In the genomic region with DNA sequence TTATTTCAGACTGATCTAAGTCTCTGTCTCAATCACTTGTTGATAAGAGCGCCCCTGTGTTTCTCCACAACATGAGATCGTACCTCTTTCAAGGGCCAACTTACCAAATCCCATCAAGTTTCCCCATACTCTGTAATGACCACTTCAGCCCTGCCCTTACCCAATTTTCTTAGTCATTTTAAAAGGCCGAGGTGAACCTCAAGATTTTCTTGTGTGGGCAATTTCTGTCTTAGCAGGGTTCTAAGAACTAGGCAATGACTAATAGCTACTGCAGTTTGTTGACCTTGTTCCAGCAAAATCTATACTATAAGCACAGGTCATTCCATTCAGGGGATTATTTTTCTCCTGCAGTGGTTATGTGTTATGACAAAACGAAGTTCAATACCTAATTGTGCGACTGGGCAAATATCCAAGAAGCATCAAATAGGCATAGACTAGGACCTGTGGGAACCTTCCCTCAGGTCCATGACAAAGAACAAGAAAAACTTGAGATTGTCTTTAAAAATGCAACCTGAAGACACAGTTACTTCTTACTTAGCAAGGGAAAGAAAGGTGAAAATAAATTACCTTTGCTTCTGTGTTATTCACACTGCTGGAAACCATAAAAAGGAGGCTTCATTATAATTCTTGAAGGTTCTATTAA, we compare ENCODE assay signal across 12 cellular contexts. TPM values are rescaled to one million over a fixed set of nuclear protein-coding genes. Genes with fewer than 3 reads are reported as not detected.
DNase-seq lines count a peak whose midpoint lies in the region; ATAC-seq and TF ChIP-seq lines count a peak whose summit lies in the region.
"Had no signal": no experiment of that assay in that cellular context is flagged by ENCODE, and none has a peak within 500 bp of the region (broad histone marks: within the 10 kb centered on the region; RNA-seq: fewer than 3 reads in every experiment).

No MANE protein-coding gene starts in this region.

- peaks cover 2% of the 10 kb centered on the region for H3K36me3 Mint-ChIP-seq in activated CD4-positive, alpha-beta T cell treated with anti-CD3 and anti-CD28 coated beads for 36 hours (ENCODE audit: low read depth)
- peaks cover 31% of the 10 kb centered on the region for H3K36me3 Mint-ChIP-seq in activated naive CD8-positive, alpha-beta T cell treated with anti-CD3 and anti-CD28 coated beads, Interleukin-2, amount 10 ng/mL, durations not matched to agents 7 days and 5 days

- TF ChIP-seq CTCF in retinal pigment epithelial cell (conservative IDR thresholded peaks at IDR 0.05; ENCODE audit: low read depth, low read length) = no peak

- H3K4me1 Mint-ChIP-seq in activated CD4-positive, alpha-beta T cell treated with anti-CD3 and anti-CD28 coated beads for 36 hours = peaks cover 19% of the 10 kb centered on the region
- peaks cover 21% of the 10 kb centered on the region for H3K4me1 Mint-ChIP-seq in activated naive CD8-positive, alpha-beta T cell treated with anti-CD3 and anti-CD28 coated beads, Interleukin-2, amount 10 ng/mL, durations not matched to agents 7 days and 5 days
- H3K4me1 Mint-ChIP-seq: neural crest cell had no signal

- no peak overlapping the region for H3K27ac Mint-ChIP-seq in activated CD4-positive, alpha-beta T cell treated with anti-CD3 and anti-CD28 coated beads for 36 hours
- H3K27ac Mint-ChIP-seq in activated naive CD8-positive, alpha-beta T cell treated with anti-CD3 and anti-CD28 coated beads, Interleukin-2, amount 10 ng/mL, durations not matched to agents 7 days and 5 days = peak overlapping the region; percentile 69
- H3K27ac Mint-ChIP-seq: dendritic cell treated with granulocyte-macrophage colony-stimulating factor and Interleukin-4, amounts not matched to agents 40 ng/mL and 50 ng/mL, for 4 days had no signal

- intact Hi-C loops in activated CD4-positive, alpha-beta T cell treated with anti-CD3 and anti-CD28 coated beads for 36 hours (cut with DNase I, micrococcal nuclease) = loop anchor here (1.0 to 2.0 kb wide), 8 partner anchors 48 to 288 kb away; a partner anchor contains a TSS
- intact Hi-C loops in left colon (cut with DNase I, micrococcal nuclease) = no loop called here

- peak; percentile 26 for DNase-seq in activated CD4-positive, alpha-beta T cell treated with anti-CD3 and anti-CD28 coated beads for 36 hours
- no peak for DNase-seq in activated CD4-positive, alpha-beta T cell treated with anti-CD3 and anti-CD28 coated beads, Interleukin-2, amount 50 U/mL, for 1 hour
- DNase-seq in activated naive CD8-positive, alpha-beta T cell treated with anti-CD3 and anti-CD28 coated beads, Interleukin-2, amount 10 ng/mL, durations not matched to agents 7 days and 5 days = no peak
- DNase-seq in retinal pigment epithelial cell (ENCODE audit: low read depth) = peak; percentile 71
- DNase-seq in HUDEP-2 (lab: John Stamatoyannopoulos, UW; ENCODE audit: unreplicated experiment in 76 of 76) = no peak
- no peak for DNase-seq in left colon

- no peak overlapping the region for H3K4me3 ChIP-seq in retinal pigment epithelial cell (ENCODE audit: low read length)
- H3K4me3 ChIP-seq: SK-N-MC had no signal

- H3K4me3 Mint-ChIP-seq in activated CD4-positive, alpha-beta T cell treated with anti-CD3 and anti-CD28 coated beads for 36 hours = no peak overlapping the region
- H3K4me3 Mint-ChIP-seq in activated naive CD8-positive, alpha-beta T cell treated with anti-CD3 and anti-CD28 coated beads, Interleukin-2, amount 10 ng/mL, durations not matched to agents 7 days and 5 days = peak overlapping the region; percentile 74
- H3K4me3 Mint-ChIP-seq: dendritic cell treated with granulocyte-macrophage colony-stimulating factor and Interleukin-4, amounts not matched to agents 40 ng/mL and 50 ng/mL, for 4 days; neural crest cell had no signal

- POLR2A ChIA-PET in activated CD4-positive, alpha-beta T cell treated with anti-CD3 and anti-CD28 coated beads for 36 hours (lab: Charles Lee) = no interaction called here
- POLR2A ChIA-PET in activated naive CD8-positive, alpha-beta T cell treated with anti-CD3 and anti-CD28 coated beads, Interleukin-2, amount 10 ng/mL, durations not matched to agents 7 days and 5 days (lab: Charles Lee) = no interaction called here

- CTCF ChIA-PET in activated CD4-positive, alpha-beta T cell treated with anti-CD3 and anti-CD28 coated beads for 36 hours (lab: Charles Lee) = interaction anchor here (1.3 kb wide), 1 partner anchor 132 kb away, joined by 3 read pairs; no protein-coding TSS in a partner anchor

- no peaks in the 10 kb centered on the region for H3K27me3 Mint-ChIP-seq in activated CD4-positive, alpha-beta T cell treated with anti-CD3 and anti-CD28 coated beads for 36 hours
- H3K27me3 Mint-ChIP-seq in activated naive CD8-positive, alpha-beta T cell treated with anti-CD3 and anti-CD28 coated beads, Interleukin-2, amount 10 ng/mL, durations not matched to agents 7 days and 5 days = peaks cover 1% of the 10 kb centered on the region
- H3K27me3 Mint-ChIP-seq: dendritic cell treated with granulocyte-macrophage colony-stimulating factor and Interleukin-4, amounts not matched to agents 40 ng/mL and 50 ng/mL, for 4 days had no signal

- peak; percentile 88 for ATAC-seq in activated CD4-positive, alpha-beta T cell treated with anti-CD3 and anti-CD28 coated beads for 36 hours
- ATAC-seq in HG03378 (IDR thresholded peaks at IDR 0.05; ENCODE audit: unreplicated experiment) (peak; percentile 55), GM21528 (IDR thresholded peaks at IDR 0.05; ENCODE audit: low FRiP score, unreplicated experiment) (no peak), left colon (no peak)
- peak; percentile 72 for ATAC-seq in activated naive CD8-positive, alpha-beta T cell treated with anti-CD3 and anti-CD28 coated beads, Interleukin-2, amount 10 ng/mL, durations not matched to agents 7 days and 5 days (ENCODE audit: low read depth)
- ATAC-seq: HCT116 had no signal

- H3K9me3 Mint-ChIP-seq in activated CD4-positive, alpha-beta T cell treated with anti-CD3 and anti-CD28 coated beads for 36 hours (ENCODE audit: low read depth) = peaks cover 17% of the 10 kb centered on the region
- H3K9me3 Mint-ChIP-seq in activated naive CD8-positive, alpha-beta T cell treated with anti-CD3 and anti-CD28 coated beads, Interleukin-2, amount 10 ng/mL, durations not matched to agents 7 days and 5 days = peaks cover 23% of the 10 kb centered on the region

RNA-seq across cellular contexts. Expression of a gene that starts 53.2 kb away (rescaled TPM):
- total RNA-seq in activated CD4-positive, alpha-beta T cell treated with anti-CD3 and anti-CD28 coated beads for 36 hours = 10 to 100 TPM; 49.0 to 56.2 TPM
- 10 to 100 TPM; 45.8 to 48.7 TPM for total RNA-seq in activated naive CD8-positive, alpha-beta T cell treated with anti-CD3 and anti-CD28 coated beads, Interleukin-2, amount 10 ng/mL, durations not matched to agents 7 days and 5 days
- total RNA-seq in left colon = 10 to 100 TPM; 53.1 to 61.8 TPM

Comparison
In these comparisons a context has a peak if more than half of its experiments do, and no peak if none do; other contexts are left out.
1. DNase-seq: peak in activated CD4-positive, alpha-beta T cell treated with anti-CD3 and anti-CD28 coated beads for 36 hours (single experiment) and retinal pigment epithelial cell (single experiment); none in activated CD4-positive, alpha-beta T cell treated with anti-CD3 and anti-CD28 coated beads, Interleukin-2, amount 50 U/mL, for 1 hour (single experiment), activated naive CD8-positive, alpha-beta T cell treated with anti-CD3 and anti-CD28 coated beads, Interleukin-2, amount 10 ng/mL, durations not matched to agents 7 days and 5 days (single experiment), HUDEP-2 (0 of 76) and left colon (0 of 2).
2. ATAC-seq: peak in activated CD4-positive, alpha-beta T cell treated with anti-CD3 and anti-CD28 coated beads for 36 hours (single experiment), HG03378 (single experiment) and activated naive CD8-positive, alpha-beta T cell treated with anti-CD3 and anti-CD28 coated beads, Interleukin-2, amount 10 ng/mL, durations not matched to agents 7 days and 5 days (single experiment); none in GM21528 (single experiment) and left colon (single experiment).
3. intact Hi-C loops: an anchor here in activated CD4-positive, alpha-beta T cell treated with anti-CD3 and anti-CD28 coated beads for 36 hours (1.0 to 2.0 kb wide); none called in left colon.